ENCODE assay signal across 23 cellular contexts in the genomic region with DNA sequence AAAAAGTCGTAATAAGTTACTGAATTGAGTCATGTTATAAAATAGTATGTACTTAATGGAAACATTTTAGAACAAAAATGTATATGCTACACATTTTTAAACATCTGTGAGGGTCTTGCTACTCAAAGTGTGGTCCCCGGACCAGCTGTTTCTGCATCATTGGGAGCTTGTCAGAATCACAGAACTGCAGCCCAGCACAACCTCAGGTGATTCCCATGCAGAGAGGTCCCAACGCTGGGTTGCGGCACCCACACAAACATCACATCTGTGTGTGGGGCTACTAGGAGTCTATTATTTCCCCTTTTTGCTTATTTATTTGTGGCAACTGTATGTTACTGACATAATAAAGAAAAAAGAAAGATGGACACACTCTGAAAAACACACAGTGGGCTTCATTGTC.
"Had no signal": no experiment of that assay in that cellular context is flagged by ENCODE, and none has a peak within 500 bp of the region (broad histone marks: within the 10 kb centered on the region; RNA-seq: fewer than 3 reads in every experiment).

No MANE protein-coding gene starts in this region.

- H3K27ac ChIP-seq: colonic mucosa, coronary artery, dorsolateral prefrontal cortex, epithelial cell of prostate, esophagus muscularis mucosa, esophagus squamous epithelium, foreskin keratinocyte, gastrocnemius medialis, gastroesophageal sphincter, heart left ventricle, heart right ventricle had no signal

- DNase-seq: colonic mucosa; cortex of kidney; dermis blood vessel endothelial cell; dorsolateral prefrontal cortex; effector CD4-positive, alpha-beta T cell; effector CD8-positive, alpha-beta T cell; effector memory CD4-positive, alpha-beta T cell; effector memory CD8-positive, alpha-beta T cell; endodermal cell; erythroblast; esophagus squamous epithelium; foreskin fibroblast; foreskin keratinocyte; foreskin melanocyte; gastrocnemius medialis; glutamatergic neuron; heart right ventricle had no signal

- ATAC-seq: effector memory CD8-positive, alpha-beta T cell; esophagus mucosa; foreskin keratinocyte; gastrocnemius medialis; gastroesophageal sphincter; heart left ventricle; heart right ventricle had no signal

- H3K4me3 ChIP-seq: colonic mucosa, coronary artery, dorsolateral prefrontal cortex, esophagus muscularis mucosa, esophagus squamous epithelium, gastrocnemius medialis, gastroesophageal sphincter, heart left ventricle, heart right ventricle had no signal

- H3K36me3 ChIP-seq: colonic mucosa, esophagus muscularis mucosa, esophagus squamous epithelium, gastrocnemius medialis, gastroesophageal sphincter, heart left ventricle, heart right ventricle had no signal

- H3K9me3 ChIP-seq: colonic mucosa, esophagus muscularis mucosa, esophagus squamous epithelium, gastrocnemius medialis, gastroesophageal sphincter, heart left ventricle, heart right ventricle had no signal

- H3K4me1 ChIP-seq: foreskin keratinocyte, gastrocnemius medialis had no signal
